Comparison of ENCODE assay signal across 1 cellular context in the genomic region with DNA sequence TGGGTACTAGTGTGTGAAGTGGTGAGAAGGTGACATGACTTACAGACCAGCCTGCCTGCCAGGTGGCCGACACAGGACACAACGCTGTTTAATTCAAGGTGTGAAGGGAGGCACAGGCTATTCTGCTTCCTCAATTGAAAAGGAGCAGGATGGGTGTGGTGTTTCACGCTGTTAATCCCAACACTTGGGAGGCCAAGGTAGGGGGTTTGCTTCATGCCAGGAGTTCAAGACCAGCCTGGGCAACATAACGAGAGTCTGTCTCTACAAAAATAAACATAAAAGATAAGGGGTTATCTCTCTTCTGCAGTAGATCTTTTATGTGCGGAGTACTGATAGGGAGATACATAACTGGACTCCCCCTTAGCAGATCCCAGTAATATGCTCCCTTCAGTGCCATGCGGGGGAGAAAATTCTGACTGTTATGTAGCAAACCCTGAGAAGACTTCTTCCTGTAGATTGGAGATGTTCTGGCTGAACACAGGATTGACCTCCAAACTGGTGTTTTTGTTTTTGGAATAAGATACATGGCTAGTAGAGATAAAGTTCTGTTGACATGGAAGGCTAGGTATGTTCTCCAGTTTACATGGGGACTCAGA.
TF ChIP-seq lines count a peak whose summit lies in the region.

No MANE protein-coding gene starts in this region.

TF ChIP-seq in K562, 482 proteins besides CTCF, POLR2A, EP300 and RAD21 (continued from another document and continues in another):
- TF ChIP-seq E2F4 (CRISPR knock-in tag; IDR thresholded peaks at IDR 0.05; ENCODE audit: low read depth) (no peak), ASH1L (IDR thresholded peaks at IDR 0.05; ENCODE audit: borderline replicate concordance, low read depth, partially characterized antibody) (no peak), NCOA4 (IDR thresholded peaks at IDR 0.05; ENCODE audit: partially characterized antibody) (no peak), KDM5B (IDR thresholded peaks at IDR 0.05; ENCODE audit: insufficient replicate concordance, low read depth, low read length) (no peak), SPI1 (IDR thresholded peaks at IDR 0.05; ENCODE audit: borderline replicate concordance, low read depth, low read length) (no peak), RNF2 (IDR thresholded peaks at IDR 0.05) (peak; percentile 56; the same call in 1 of the 2 replicates), CBX8 (IDR thresholded peaks at IDR 0.05; ENCODE audit: borderline replicate concordance, extremely low read depth, low read depth, low read length, poor library complexity, severe bottlenecking) (no peak), ZNF263 (CRISPR knock-in tag; IDR thresholded peaks at IDR 0.05; ENCODE audit: borderline replicate concordance) (no peak), TARDBP (IDR thresholded peaks at IDR 0.05) (no peak), RCOR1 (IDR thresholded peaks at IDR 0.05; ENCODE audit: borderline replicate concordance in 1 of 2, low read depth in 2 of 2, low read length in 2 of 2) (peak in 1 of 2 experiments; percentile 74; a peak in 2 of 4 replicates), MLX (CRISPR knock-in tag; conservative IDR thresholded peaks at IDR 0.05) (no peak), NELFE (IDR thresholded peaks at IDR 0.05; ENCODE audit: insufficient read depth, insufficient read length) (no peak), ADNP (tag; IDR thresholded peaks at IDR 0.05) (peak; percentile 94), CEBPZ (IDR thresholded peaks at IDR 0.05; ENCODE audit: borderline replicate concordance, low read depth, low read length) (no peak), EWSR1 (IDR thresholded peaks at IDR 0.05; ENCODE audit: borderline replicate concordance, low read depth, partially characterized antibody) (no peak), NFYB (IDR thresholded peaks at IDR 0.05; ENCODE audit: extremely low read depth, insufficient read length) (no peak), L3MBTL2 (IDR thresholded peaks at IDR 0.05) (peak; percentile 85), HNRNPH1 (optimal IDR thresholded peaks at IDR 0.05; ENCODE audit: low read depth, low read length) (no peak), NFRKB (IDR thresholded peaks at IDR 0.05; ENCODE audit: low read depth) (0 out of 2 replicates have a peak, but pooled peaks have one; percentile 21), SRSF3 (IDR thresholded peaks at IDR 0.05; ENCODE audit: insufficient read depth, low read length) (no peak), RFX1 (IDR thresholded peaks at IDR 0.05) (no peak), ZSCAN29 (IDR thresholded peaks at IDR 0.05) (no peak), E2F6 (IDR thresholded peaks at IDR 0.05; ENCODE audit: borderline replicate concordance in 1 of 2, extremely low read depth in 1 of 2, insufficient read depth in 1 of 2, insufficient read length in 1 of 2, low read depth in 1 of 2, low read length in 1 of 2, poor library complexity in 1 of 2, severe bottlenecking in 1 of 2) (peak; percentile 9 to 48), HNRNPL (IDR thresholded peaks at IDR 0.05; ENCODE audit: low read depth, low read length) (no peak), FOS (IDR thresholded peaks at IDR 0.05; ENCODE audit: extremely low read depth, insufficient read length) (no peak), LEF1 (IDR thresholded peaks at IDR 0.05) (peak; percentile 83; the same call in 1 of the 2 replicates), GABPA (tag; conservative IDR thresholded peaks at IDR 0.05; ENCODE audit: low read depth) (no peak), GABPB2 (CRISPR knock-in tag; conservative IDR thresholded peaks at IDR 0.05) (no peak), SRSF1 (IDR thresholded peaks at IDR 0.05; ENCODE audit: low read depth, low read length) (no peak), ZNF140 (CRISPR knock-in tag; IDR thresholded peaks at IDR 0.05) (no peak), MTA1 (IDR thresholded peaks at IDR 0.05; ENCODE audit: borderline replicate concordance) (peak; percentile 90), PRPF4 (IDR thresholded peaks at IDR 0.05; ENCODE audit: insufficient read depth, low read depth, low read length, poor library complexity, severe bottlenecking) (no peak), MCM3 (IDR thresholded peaks at IDR 0.05) (no peak), ZNF12 (CRISPR knock-in tag; IDR thresholded peaks at IDR 0.05) (no peak), MEIS2 (IDR thresholded peaks at IDR 0.05; ENCODE audit: partially characterized antibody) (peak; percentile 11), KDM1A (IDR thresholded peaks at IDR 0.05) (peak in 1 of 2 experiments; percentile 25; a peak in 1 of 4 replicates), TCF3 (CRISPR knock-in tag; IDR thresholded peaks at IDR 0.05) (peak; percentile 72), E2F3 (CRISPR knock-in tag; IDR thresholded peaks at IDR 0.05) (no peak), ZNF184 (CRISPR knock-in tag; IDR thresholded peaks at IDR 0.05) (no peak), ZNF224 (CRISPR knock-in tag; IDR thresholded peaks at IDR 0.05) (no peak), IFI16 (CRISPR knock-in tag; IDR thresholded peaks at IDR 0.05) (no peak)
- TF ChIP-seq, protein P1, sequence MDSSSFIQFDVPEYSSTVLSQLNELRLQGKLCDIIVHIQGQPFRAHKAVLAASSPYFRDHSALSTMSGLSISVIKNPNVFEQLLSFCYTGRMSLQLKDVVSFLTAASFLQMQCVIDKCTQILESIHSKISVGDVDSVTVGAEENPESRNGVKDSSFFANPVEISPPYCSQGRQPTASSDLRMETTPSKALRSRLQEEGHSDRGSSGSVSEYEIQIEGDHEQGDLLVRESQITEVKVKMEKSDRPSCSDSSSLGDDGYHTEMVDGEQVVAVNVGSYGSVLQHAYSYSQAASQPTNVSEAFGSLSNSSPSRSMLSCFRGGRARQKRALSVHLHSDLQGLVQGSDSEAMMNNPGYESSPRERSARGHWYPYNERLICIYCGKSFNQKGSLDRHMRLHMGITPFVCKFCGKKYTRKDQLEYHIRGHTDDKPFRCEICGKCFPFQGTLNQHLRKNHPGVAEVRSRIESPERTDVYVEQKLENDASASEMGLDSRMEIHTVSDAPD (CRISPR knock-in tag; IDR thresholded peaks at IDR 0.05) = no peak
- TF ChIP-seq, protein P2, sequence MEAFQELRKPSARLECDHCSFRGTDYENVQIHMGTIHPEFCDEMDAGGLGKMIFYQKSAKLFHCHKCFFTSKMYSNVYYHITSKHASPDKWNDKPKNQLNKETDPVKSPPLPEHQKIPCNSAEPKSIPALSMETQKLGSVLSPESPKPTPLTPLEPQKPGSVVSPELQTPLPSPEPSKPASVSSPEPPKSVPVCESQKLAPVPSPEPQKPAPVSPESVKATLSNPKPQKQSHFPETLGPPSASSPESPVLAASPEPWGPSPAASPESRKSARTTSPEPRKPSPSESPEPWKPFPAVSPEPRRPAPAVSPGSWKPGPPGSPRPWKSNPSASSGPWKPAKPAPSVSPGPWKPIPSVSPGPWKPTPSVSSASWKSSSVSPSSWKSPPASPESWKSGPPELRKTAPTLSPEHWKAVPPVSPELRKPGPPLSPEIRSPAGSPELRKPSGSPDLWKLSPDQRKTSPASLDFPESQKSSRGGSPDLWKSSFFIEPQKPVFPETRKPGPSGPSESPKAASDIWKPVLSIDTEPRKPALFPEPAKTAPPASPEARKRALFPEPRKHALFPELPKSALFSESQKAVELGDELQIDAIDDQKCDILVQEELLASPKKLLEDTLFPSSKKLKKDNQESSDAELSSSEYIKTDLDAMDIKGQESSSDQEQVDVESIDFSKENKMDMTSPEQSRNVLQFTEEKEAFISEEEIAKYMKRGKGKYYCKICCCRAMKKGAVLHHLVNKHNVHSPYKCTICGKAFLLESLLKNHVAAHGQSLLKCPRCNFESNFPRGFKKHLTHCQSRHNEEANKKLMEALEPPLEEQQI (IDR thresholded peaks at IDR 0.05) = peak; percentile 60; the same call in 1 of the 2 replicates
- TF ChIP-seq, protein P3, sequence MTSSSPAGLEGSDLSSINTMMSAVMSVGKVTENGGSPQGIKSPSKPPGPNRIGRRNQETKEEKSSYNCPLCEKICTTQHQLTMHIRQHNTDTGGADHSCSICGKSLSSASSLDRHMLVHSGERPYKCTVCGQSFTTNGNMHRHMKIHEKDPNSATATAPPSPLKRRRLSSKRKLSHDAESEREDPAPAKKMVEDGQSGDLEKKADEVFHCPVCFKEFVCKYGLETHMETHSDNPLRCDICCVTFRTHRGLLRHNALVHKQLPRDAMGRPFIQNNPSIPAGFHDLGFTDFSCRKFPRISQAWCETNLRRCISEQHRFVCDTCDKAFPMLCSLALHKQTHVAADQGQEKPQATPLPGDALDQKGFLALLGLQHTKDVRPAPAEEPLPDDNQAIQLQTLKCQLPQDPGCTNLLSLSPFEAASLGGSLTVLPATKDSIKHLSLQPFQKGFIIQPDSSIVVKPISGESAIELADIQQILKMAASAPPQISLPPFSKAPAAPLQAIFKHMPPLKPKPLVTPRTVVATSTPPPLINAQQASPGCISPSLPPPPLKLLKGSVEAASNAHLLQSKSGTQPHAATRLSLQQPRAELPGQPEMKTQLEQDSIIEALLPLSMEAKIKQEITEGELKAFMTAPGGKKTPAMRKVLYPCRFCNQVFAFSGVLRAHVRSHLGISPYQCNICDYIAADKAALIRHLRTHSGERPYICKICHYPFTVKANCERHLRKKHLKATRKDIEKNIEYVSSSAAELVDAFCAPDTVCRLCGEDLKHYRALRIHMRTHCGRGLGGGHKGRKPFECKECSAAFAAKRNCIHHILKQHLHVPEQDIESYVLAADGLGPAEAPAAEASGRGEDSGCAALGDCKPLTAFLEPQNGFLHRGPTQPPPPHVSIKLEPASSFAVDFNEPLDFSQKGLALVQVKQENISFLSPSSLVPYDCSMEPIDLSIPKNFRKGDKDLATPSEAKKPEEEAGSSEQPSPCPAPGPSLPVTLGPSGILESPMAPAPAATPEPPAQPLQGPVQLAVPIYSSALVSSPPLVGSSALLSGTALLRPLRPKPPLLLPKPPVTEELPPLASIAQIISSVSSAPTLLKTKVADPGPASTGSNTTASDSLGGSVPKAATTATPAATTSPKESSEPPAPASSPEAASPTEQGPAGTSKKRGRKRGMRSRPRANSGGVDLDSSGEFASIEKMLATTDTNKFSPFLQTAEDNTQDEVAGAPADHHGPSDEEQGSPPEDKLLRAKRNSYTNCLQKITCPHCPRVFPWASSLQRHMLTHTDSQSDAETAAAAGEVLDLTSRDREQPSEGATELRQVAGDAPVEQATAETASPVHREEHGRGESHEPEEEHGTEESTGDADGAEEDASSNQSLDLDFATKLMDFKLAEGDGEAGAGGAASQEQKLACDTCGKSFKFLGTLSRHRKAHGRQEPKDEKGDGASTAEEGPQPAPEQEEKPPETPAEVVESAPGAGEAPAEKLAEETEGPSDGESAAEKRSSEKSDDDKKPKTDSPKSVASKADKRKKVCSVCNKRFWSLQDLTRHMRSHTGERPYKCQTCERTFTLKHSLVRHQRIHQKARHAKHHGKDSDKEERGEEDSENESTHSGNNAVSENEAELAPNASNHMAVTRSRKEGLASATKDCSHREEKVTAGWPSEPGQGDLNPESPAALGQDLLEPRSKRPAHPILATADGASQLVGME (CRISPR knock-in tag; IDR thresholded peaks at IDR 0.05) = no peak
- TF ChIP-seq, protein P4, sequence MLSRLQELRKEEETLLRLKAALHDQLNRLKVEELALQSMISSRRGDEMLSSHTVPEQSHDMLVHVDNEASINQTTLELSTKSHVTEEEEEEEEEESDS (CRISPR knock-in tag; IDR thresholded peaks at IDR 0.05) = no peak
- TF ChIP-seq, protein P5, sequence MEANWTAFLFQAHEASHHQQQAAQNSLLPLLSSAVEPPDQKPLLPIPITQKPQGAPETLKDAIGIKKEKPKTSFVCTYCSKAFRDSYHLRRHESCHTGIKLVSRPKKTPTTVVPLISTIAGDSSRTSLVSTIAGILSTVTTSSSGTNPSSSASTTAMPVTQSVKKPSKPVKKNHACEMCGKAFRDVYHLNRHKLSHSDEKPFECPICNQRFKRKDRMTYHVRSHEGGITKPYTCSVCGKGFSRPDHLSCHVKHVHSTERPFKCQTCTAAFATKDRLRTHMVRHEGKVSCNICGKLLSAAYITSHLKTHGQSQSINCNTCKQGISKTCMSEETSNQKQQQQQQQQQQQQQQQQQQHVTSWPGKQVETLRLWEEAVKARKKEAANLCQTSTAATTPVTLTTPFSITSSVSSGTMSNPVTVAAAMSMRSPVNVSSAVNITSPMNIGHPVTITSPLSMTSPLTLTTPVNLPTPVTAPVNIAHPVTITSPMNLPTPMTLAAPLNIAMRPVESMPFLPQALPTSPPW (CRISPR knock-in tag; IDR thresholded peaks at IDR 0.05) = peak; percentile 79
